2 cellular contexts compared by ENCODE assay signal in genomic region chr5:98940586-98940985, GRCh38.
TF ChIP-seq lines count a peak whose summit lies in the region.

No MANE protein-coding gene starts in this region.

TF ChIP-seq in IMR-90, 13 proteins besides CTCF, POLR2A, EP300 and RAD21:
- no peak for TF ChIP-seq CHD1 (IDR thresholded peaks at IDR 0.05; ENCODE audit: low read depth, low read length)
- no peak for TF ChIP-seq FOS (IDR thresholded peaks at IDR 0.05; ENCODE audit: low read depth, low read length)
- TF ChIP-seq SMC3 (IDR thresholded peaks at IDR 0.05; ENCODE audit: low read depth, low read length): no peak
- TF ChIP-seq BHLHE40 (IDR thresholded peaks at IDR 0.05; ENCODE audit: low read depth, low read length): no peak
- no peak for TF ChIP-seq MXI1 (IDR thresholded peaks at IDR 0.05; ENCODE audit: borderline replicate concordance, low read depth, low read length)
- TF ChIP-seq MAZ (IDR thresholded peaks at IDR 0.05; ENCODE audit: borderline replicate concordance, low read depth, low read length): no peak
- no peak for TF ChIP-seq RCOR1 (IDR thresholded peaks at IDR 0.05; ENCODE audit: insufficient replicate concordance, low read length)
- TF ChIP-seq ELK1 (IDR thresholded peaks at IDR 0.05; ENCODE audit: borderline replicate concordance, low read depth, low read length): no peak
- no peak for TF ChIP-seq MAFK (IDR thresholded peaks at IDR 0.05; ENCODE audit: low read depth, low read length)
- no peak for TF ChIP-seq RFX5 (IDR thresholded peaks at IDR 0.05; ENCODE audit: low read depth, low read length)
- no peak for TF ChIP-seq CEBPB (IDR thresholded peaks at IDR 0.05; ENCODE audit: low read depth, low read length)

TF ChIP-seq in endothelial cell of umbilical vein, 7 proteins besides CTCF, POLR2A, EP300 and RAD21:
- no peak for TF ChIP-seq FOS (IDR thresholded peaks at IDR 0.05; ENCODE audit: borderline replicate concordance, insufficient read depth, low read length)
- TF ChIP-seq JUN (IDR thresholded peaks at IDR 0.05; ENCODE audit: borderline replicate concordance, insufficient read depth, insufficient read length, low read depth): no peak
- no peak for TF ChIP-seq GATA2 (IDR thresholded peaks at IDR 0.05; ENCODE audit: insufficient read depth, insufficient read length, low read depth, low read length)
- TF ChIP-seq EZH2 (IDR thresholded peaks at IDR 0.05; ENCODE audit: borderline replicate concordance, low read depth, low read length, severe bottlenecking): no peak
- no peak for TF ChIP-seq POLR2AphosphoS5 (IDR thresholded peaks at IDR 0.05; ENCODE audit: insufficient read depth, low read depth, low read length)
- TF ChIP-seq MAX (IDR thresholded peaks at IDR 0.05; ENCODE audit: insufficient read depth, insufficient read length): no peak
- no peak for TF ChIP-seq MYC (IDR thresholded peaks at IDR 0.05; ENCODE audit: low read depth, low read length)
